32 cellular contexts compared by ENCODE assay signal in the genomic region with DNA sequence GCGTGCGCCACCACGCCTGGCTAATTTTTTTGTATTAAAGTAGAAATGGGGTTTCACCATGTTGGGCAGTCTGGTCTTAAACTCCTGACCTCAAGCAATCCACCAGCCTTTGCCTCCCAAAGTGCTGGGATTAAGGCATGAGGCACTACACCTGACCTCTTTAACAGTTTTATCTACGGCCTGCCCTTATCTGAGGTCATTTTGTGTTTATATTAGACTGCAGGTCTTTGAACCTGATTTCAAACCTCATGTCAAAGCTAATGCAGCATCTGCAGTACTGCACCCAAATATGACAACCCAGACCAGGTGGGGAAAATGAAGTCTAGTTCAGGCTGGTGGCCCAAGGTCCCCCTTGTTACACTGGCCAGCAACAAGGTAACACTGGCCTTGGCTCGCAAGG.
"Had no signal": no experiment of that assay in that cellular context is flagged by ENCODE, and none has a peak within 500 bp of the region (broad histone marks: within the 10 kb centered on the region; RNA-seq: fewer than 3 reads in every experiment).

No MANE protein-coding gene starts in this region.

- H3K4me3 ChIP-seq: adrenal gland, MG63, Peyer's patch, SJSA1 had no signal

- H3K36me3 ChIP-seq: adrenal gland, MG63, Peyer's patch, SJSA1 had no signal

- H3K4me3 Mint-ChIP-seq: activated CD4-positive, alpha-beta T cell treated with anti-CD3 and anti-CD28 coated beads, Interleukin-2, amount 10 ng/mL, durations not matched to agents 24 days and 14 days; activated naive CD4-positive, alpha-beta T cell treated with anti-CD3 and anti-CD28 coated beads for 36 hours; activated T-cell treated with anti-CD3 and anti-CD28 coated beads, Interleukin-2, amount 50 U/mL, for 4 hours; activated T-helper 1 cell treated with anti-CD3 and anti-CD28 coated beads, Interleukin-12 subunit alpha, Interleukin-12 subunit beta, Interleukin-2, Interleukin-4 antibody, amounts not matched to agents 30 ng/mL and 10 ng/mL and 1 ng/mL, durations not matched to agents 14 hours and 24 hours and 36 hours; brain; T-helper 1 cell treated with Interleukin-12 subunit alpha and Interleukin-12 subunit beta and Interleukin-4 antibody, amounts not matched to agents 30 μg/mL and 1 μg/mL, for 36 hours; T-helper 2 cell treated with Interferon-gamma antibody and Interleukin-4, amounts not matched to agents 5 μg/mL and 100 μg/mL, for 36 hours had no signal

- H3K9me3 ChIP-seq: adrenal gland, MG63, Peyer's patch, SJSA1, SK-N-SH had no signal

- H3K9me2 ChIP-seq: SK-N-SH had no signal

- DNase-seq: activated CD4-positive, alpha-beta T cell treated with anti-CD3 and anti-CD28 coated beads, Interleukin-2, amount 10 ng/mL, durations not matched to agents 24 days and 14 days; activated CD4-positive, alpha-beta T cell treated with anti-CD3 and anti-CD28 coated beads, Interleukin-2, amount 50 U/mL, for 4 hours; activated gamma-delta T cell treated with Interleukin-2 at 50 U/mL for 16 hours; activated naive CD4-positive, alpha-beta T cell treated with anti-CD3 and anti-CD28 coated beads for 36 hours; activated T-cell treated with anti-CD3 and anti-CD28 coated beads for 4 hours; activated T-cell treated with anti-CD3 and anti-CD28 coated beads, Interleukin-2, amount 50 U/mL, for 4 hours; caudate nucleus; cerebellar nuclear complex; Karpas-422; KBM-7; MG63; NCI-H1048; NCI-H1105 treated with DMSO at 0.1 percent for 48 hours; NCI-H1436; NCI-H1694; NCI-H1930; NCI-H2081 treated with DMSO at 0.1 percent for 48 hours; NCI-H226; NCI-H446 treated with DMSO at 0.1 percent for 48 hours; NCI-H524; PC-3; RPMI8226; SHP77 treated with DMSO at 0.1 percent for 48 hours; SK-N-SH had no signal

- H3K9ac ChIP-seq: SK-N-SH had no signal

- ATAC-seq: activated naive CD4-positive, alpha-beta T cell treated with anti-CD3 and anti-CD28 coated beads, Interleukin-2, amount 50 U/mL, for 72 hours; activated T-cell treated with anti-CD3 and anti-CD28 coated beads, Interleukin-2, amount 50 U/mL, for 4 hours; PC-3 had no signal

- H3K4me1 ChIP-seq: adrenal gland, Peyer's patch, SJSA1 had no signal

- H3K36me3 Mint-ChIP-seq: activated naive CD4-positive, alpha-beta T cell treated with anti-CD3 and anti-CD28 coated beads, Interleukin-2, amount 50 U/mL, for 72 hours; brain had no signal

- H3K27ac Mint-ChIP-seq: activated CD4-positive, alpha-beta T cell treated with anti-CD3 and anti-CD28 coated beads, Interleukin-2, amount 10 ng/mL, durations not matched to agents 24 days and 14 days; activated naive CD4-positive, alpha-beta T cell treated with anti-CD3 and anti-CD28 coated beads for 36 hours; activated T-helper 1 cell treated with anti-CD3 and anti-CD28 coated beads, Interleukin-12 subunit alpha, Interleukin-12 subunit beta, Interleukin-2, Interleukin-4 antibody, amounts not matched to agents 30 ng/mL and 10 ng/mL and 1 ng/mL, durations not matched to agents 14 hours and 24 hours and 36 hours; brain; T-helper 1 cell treated with Interleukin-12 subunit alpha and Interleukin-12 subunit beta and Interleukin-4 antibody, amounts not matched to agents 30 μg/mL and 1 μg/mL, for 36 hours; T-helper 2 cell treated with Interferon-gamma antibody and Interleukin-4, amounts not matched to agents 5 μg/mL and 100 μg/mL, for 36 hours had no signal

- H3K4me2 ChIP-seq: SK-N-SH had no signal

- H3K9me3 Mint-ChIP-seq: activated CD4-positive, alpha-beta T cell treated with anti-CD3 and anti-CD28 coated beads, Interleukin-2, amount 10 ng/mL, durations not matched to agents 24 days and 14 days; activated naive CD4-positive, alpha-beta T cell treated with anti-CD3 and anti-CD28 coated beads for 36 hours; activated naive CD4-positive, alpha-beta T cell treated with anti-CD3 and anti-CD28 coated beads, Interleukin-2, amount 50 U/mL, for 72 hours; activated T-cell treated with anti-CD3 and anti-CD28 coated beads, Interleukin-2, amount 50 U/mL, for 4 hours; activated T-helper 1 cell treated with anti-CD3 and anti-CD28 coated beads, Interleukin-12 subunit alpha, Interleukin-12 subunit beta, Interleukin-2, Interleukin-4 antibody, amounts not matched to agents 30 ng/mL and 10 ng/mL and 1 ng/mL, durations not matched to agents 14 hours and 24 hours and 36 hours; T-helper 1 cell treated with Interleukin-12 subunit alpha and Interleukin-12 subunit beta and Interleukin-4 antibody, amounts not matched to agents 30 μg/mL and 1 μg/mL, for 36 hours; T-helper 2 cell treated with Interferon-gamma antibody and Interleukin-4, amounts not matched to agents 5 μg/mL and 100 μg/mL, for 36 hours had no signal

- H3K27ac ChIP-seq: adrenal gland, Peyer's patch, SJSA1 had no signal

- H3K27me3 ChIP-seq: MG63, Peyer's patch, SJSA1 had no signal
